Comparison of ENCODE assay signal across 27 cellular contexts in genomic region chr6:1896897-1897296, GRCh38.
DNase-seq lines count a peak whose midpoint lies in the region; ATAC-seq, FAIRE-seq and TF ChIP-seq lines count a peak whose summit lies in the region.
"Had no signal": no experiment of that assay in that cellular context is flagged by ENCODE, and none has a peak within 500 bp of the region (broad histone marks: within the 10 kb centered on the region; RNA-seq: fewer than 3 reads in every experiment).

No MANE protein-coding gene starts in this region.

- peaks cover 16% of the 10 kb centered on the region for H3K4me1 Mint-ChIP-seq in astrocyte (ENCODE audit: low read depth, unreplicated experiment)
- H3K4me1 Mint-ChIP-seq: CD14-positive monocyte; CD4-positive, alpha-beta memory T cell; CD8-positive, alpha-beta memory T cell had no signal

- no peaks in the 10 kb centered on the region for H3K27me3 Mint-ChIP-seq in astrocyte (ENCODE audit: low read depth, unreplicated experiment)
- H3K27me3 Mint-ChIP-seq: CD4-positive, alpha-beta memory T cell; CD4-positive, CD25-positive, alpha-beta regulatory T cell had no signal

- H3K4me3 Mint-ChIP-seq in astrocyte (ENCODE audit: unreplicated experiment), result no peak overlapping the region
- H3K4me3 Mint-ChIP-seq: CD14-positive monocyte; CD4-positive, alpha-beta memory T cell; CD4-positive, CD25-positive, alpha-beta regulatory T cell; CD8-positive, alpha-beta memory T cell had no signal

- no peak overlapping the region for H3K27ac ChIP-seq in astrocyte (ENCODE audit: low read depth, low read length)
- H3K27ac ChIP-seq: BLaER1 had no signal

- no peak for TF ChIP-seq CTCF in astrocyte (IDR thresholded peaks at IDR 0.05; ENCODE audit: insufficient read depth, low read depth, low read length)

- no peaks in the 10 kb centered on the region for H4K20me1 ChIP-seq in astrocyte (ENCODE audit: insufficient read depth, low read length)
- H4K20me1 ChIP-seq: BLaER1 had no signal

- no peaks in the 10 kb centered on the region for H3K27me3 ChIP-seq in astrocyte (ENCODE audit: insufficient read depth, low read length)
- H3K27me3 ChIP-seq: BE2C, BLaER1 had no signal

- H3K79me2 ChIP-seq in astrocyte (ENCODE audit: insufficient read depth, low read length), result no peaks in the 10 kb centered on the region

- no peak overlapping the region for H2AFZ ChIP-seq in astrocyte (ENCODE audit: low read depth, low read length)

- no peaks in the 10 kb centered on the region for H3K36me3 ChIP-seq in astrocyte (ENCODE audit: insufficient read depth, low read length)
- H3K36me3 ChIP-seq: BE2C, BLaER1 had no signal

- H3K9me3 Mint-ChIP-seq in astrocyte (ENCODE audit: unreplicated experiment), result peaks cover 7% of the 10 kb centered on the region
- H3K9me3 Mint-ChIP-seq: CD4-positive, alpha-beta memory T cell; CD4-positive, CD25-positive, alpha-beta regulatory T cell; CD8-positive, alpha-beta memory T cell had no signal

- H3K9me3 ChIP-seq in astrocyte (ENCODE audit: insufficient read depth, low read depth, low read length), result no peaks in the 10 kb centered on the region
- H3K9me3 ChIP-seq: BE2C, BLaER1 had no signal

- no peak overlapping the region for H3K4me2 ChIP-seq in astrocyte (ENCODE audit: low read length)
- H3K4me2 ChIP-seq: BLaER1 had no signal

- no peak overlapping the region for H3K4me3 ChIP-seq in astrocyte (ENCODE audit: insufficient read depth, low read depth, low read length)
- H3K4me3 ChIP-seq: BLaER1 had no signal

- peak overlapping the region; percentile 17 for H3K27ac Mint-ChIP-seq in astrocyte (ENCODE audit: unreplicated experiment)
- H3K27ac Mint-ChIP-seq: CD4-positive, CD25-positive, alpha-beta regulatory T cell had no signal

- ATAC-seq in esophagus mucosa, result peak; percentile 66
- no peak for ATAC-seq in HG02642 (IDR thresholded peaks at IDR 0.05; ENCODE audit: poor library complexity, unreplicated experiment)

- H3K4me1 ChIP-seq in astrocyte (ENCODE audit: insufficient read depth, low read length), result peaks cover 8% of the 10 kb centered on the region
- H3K4me1 ChIP-seq: BLaER1 had no signal

- peaks cover 5% of the 10 kb centered on the region for H3K36me3 Mint-ChIP-seq in astrocyte (ENCODE audit: low read depth, unreplicated experiment)

- H3K9ac ChIP-seq in astrocyte (ENCODE audit: low read length), result no peak overlapping the region
- H3K9ac ChIP-seq: BLaER1 had no signal

- DNase-seq in ELF-1 (ENCODE audit: low read depth, low spot score) (peak; percentile 50), astrocyte (ENCODE audit: low read depth) (no peak), NCI-H345 treated with DMSO at 0.1 percent for 48 hours (lab: John Stamatoyannopoulos, UW; ENCODE audit: unreplicated experiment) (no peak), Kasumi-1 (lab: John Stamatoyannopoulos, UW) (no peak)
- DNase-seq: 8988T; ACHN; BE2C; C1 segment of cervical spinal cord; CD4-positive, alpha-beta memory T cell; CD4-positive, CD25-positive, alpha-beta regulatory T cell; CD8-positive, alpha-beta memory T cell; COR-L47; DMS 273 treated with DMSO at 0.1 percent for 48 hours; DMS153; DMS53; DMS79; DND-41; EL; GF-D8 had no signal

- no peak for FAIRE-seq in astrocyte (lab: Jason Lieb, UNC)
- FAIRE-seq: A204.1, G401.6, GM12891, GM19239 had no signal
